Comparison of ENCODE assay signal across 9 cellular contexts in the genomic region with DNA sequence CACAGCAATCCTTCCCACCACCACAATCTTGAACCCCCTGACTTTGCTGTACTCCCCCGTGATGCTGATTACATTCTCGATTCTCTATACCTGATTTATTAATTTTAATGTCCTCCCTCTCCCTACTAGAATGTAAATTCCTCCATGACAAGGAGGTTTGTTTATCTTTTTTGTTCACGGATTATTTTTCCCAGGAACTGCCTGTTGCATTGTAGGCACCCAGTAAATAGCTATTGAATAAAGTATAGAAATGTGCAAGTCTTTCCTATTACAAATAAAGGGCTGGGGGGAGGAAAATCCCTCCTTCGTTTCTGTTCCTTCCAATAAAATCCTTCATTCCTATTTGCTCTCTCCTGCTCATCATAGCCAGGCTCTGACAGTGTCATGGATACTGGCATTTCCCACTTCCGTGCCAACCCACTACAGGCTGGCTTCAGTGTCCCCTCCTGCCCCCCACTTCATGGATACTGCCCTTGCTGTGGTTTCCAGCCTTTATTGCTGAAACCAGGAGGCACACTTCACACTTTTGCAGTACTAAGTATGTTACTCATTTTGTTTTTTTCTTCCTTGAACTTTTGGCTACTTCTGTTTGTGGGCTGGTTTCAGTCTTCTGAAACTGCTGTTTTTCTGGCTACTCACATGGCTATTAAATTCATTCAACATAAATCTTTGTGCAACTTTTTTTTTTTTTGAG. TPM values are rescaled to one million over a fixed set of nuclear protein-coding genes. Genes with fewer than 3 reads are reported as not detected.
DNase-seq lines count a peak whose midpoint lies in the region; ATAC-seq and TF ChIP-seq lines count a peak whose summit lies in the region.
"Had no signal": no experiment of that assay in that cellular context is flagged by ENCODE, and none has a peak within 500 bp of the region (broad histone marks: within the 10 kb centered on the region; RNA-seq: fewer than 3 reads in every experiment).

No MANE protein-coding gene starts in this region.

- H3K27ac Mint-ChIP-seq in activated CD4-positive, alpha-beta T cell treated with anti-CD3 and anti-CD28 coated beads for 36 hours: peak overlapping the region; percentile 40

- peaks cover 34% of the 10 kb centered on the region for H3K4me1 Mint-ChIP-seq in activated CD4-positive, alpha-beta T cell treated with anti-CD3 and anti-CD28 coated beads for 36 hours

- no peaks in the 10 kb centered on the region for H3K27me3 Mint-ChIP-seq in activated CD4-positive, alpha-beta T cell treated with anti-CD3 and anti-CD28 coated beads for 36 hours

- peaks cover 0 to 56% of the 10 kb centered on the region in 2 donors for H3K4me1 ChIP-seq in ascending aorta

- POLR2A ChIA-PET in activated CD4-positive, alpha-beta T cell treated with anti-CD3 and anti-CD28 coated beads for 36 hours (lab: Charles Lee): no interaction called here
- POLR2A ChIA-PET in RWPE1 (lab: Yijun Ruan, JAX; ENCODE audit: low non-redundant PET): no interaction called here

- H3K9me3 Mint-ChIP-seq in activated CD4-positive, alpha-beta T cell treated with anti-CD3 and anti-CD28 coated beads for 36 hours (ENCODE audit: low read depth): no peaks in the 10 kb centered on the region

- no peak for TF ChIP-seq CTCF in ascending aorta (IDR thresholded peaks at IDR 0.05)
- no peak for TF ChIP-seq CTCF in RWPE1 (conservative IDR thresholded peaks at IDR 0.05; ENCODE audit: low read depth)

- ATAC-seq in activated CD4-positive, alpha-beta T cell treated with anti-CD3 and anti-CD28 coated beads for 36 hours: peak; percentile 55
- no peak for ATAC-seq in HG03159 (IDR thresholded peaks at IDR 0.05; ENCODE audit: unreplicated experiment)

- no peaks in the 10 kb centered on the region for H3K9me3 ChIP-seq in ascending aorta

- DNase-seq in activated CD4-positive, alpha-beta T cell treated with anti-CD3 and anti-CD28 coated beads for 36 hours: peak; percentile 10
- DNase-seq in activated CD4-positive, alpha-beta T cell treated with anti-CD3 and anti-CD28 coated beads, Interleukin-2, amount 50 U/mL, for 1 hour: no peak
- DNase-seq in ascending aorta (ENCODE audit: low spot score in 2 of 2) (no peak), left kidney (ENCODE audit: low read depth, low spot score) (peak; percentile 45), substantia nigra (lab: John Stamatoyannopoulos, UW) (peak in 11 of 49 donors; percentile 4 to 40 (median 8)), RWPE1 (ENCODE audit: low spot score) (no peak), GDM1 (lab: John Stamatoyannopoulos, UW) (no peak)
- DNase-seq: stimulated activated CD4-positive, alpha-beta T cell treated with anti-CD3 and anti-CD28 coated beads, Interleukin-4, amount 100 ng/mL, for 1 hour had no signal

- H3K27ac ChIP-seq in ascending aorta (peak overlapping the region; percentile 1 to 6), substantia nigra (ENCODE audit: low read depth, low read length, poor library complexity, severe bottlenecking) (peak overlapping the region; percentile 54), RWPE1 (no peak overlapping the region)

- H3K4me3 ChIP-seq in ascending aorta: no peak overlapping the region

- intact Hi-C loops in activated CD4-positive, alpha-beta T cell treated with anti-CD3 and anti-CD28 coated beads for 36 hours (cut with DNase I, micrococcal nuclease): loop anchor here in 1 of 2 experiments (2.0 kb wide), 1 partner anchor 19 kb away; no protein-coding TSS in a partner anchor
- intact Hi-C loops in ascending aorta (cut with DNase I): no loop called here

- H3K27me3 ChIP-seq in ascending aorta: no peaks in the 10 kb centered on the region

- no peaks in the 10 kb centered on the region for H3K36me3 ChIP-seq in ascending aorta

- no peaks in the 10 kb centered on the region for H3K36me3 Mint-ChIP-seq in activated CD4-positive, alpha-beta T cell treated with anti-CD3 and anti-CD28 coated beads for 36 hours (ENCODE audit: low read depth)

- CTCF ChIA-PET in activated CD4-positive, alpha-beta T cell treated with anti-CD3 and anti-CD28 coated beads for 36 hours (lab: Charles Lee): interaction anchor here (0.7 to 3.5 kb wide), 3 partner anchors 8 to 259 kb away, joined by 3 to 29 read pairs (median 3); a partner anchor contains a TSS
- CTCF ChIA-PET in RWPE1 (lab: Yijun Ruan, JAX): no interaction called here

- no peak overlapping the region for H3K4me3 Mint-ChIP-seq in activated CD4-positive, alpha-beta T cell treated with anti-CD3 and anti-CD28 coated beads for 36 hours

RNA-seq across cellular contexts. Expression of a gene that starts 7.5 kb away (rescaled TPM):
- total RNA-seq in activated CD4-positive, alpha-beta T cell treated with anti-CD3 and anti-CD28 coated beads for 36 hours: 10 to 100 TPM; 12.3 to 13.5 TPM
- total RNA-seq in ascending aorta: 13.4 TPM

Comparison
In these comparisons a context has a peak if more than half of its experiments do, and no peak if none do; other contexts are left out.
1. DNase-seq: peak in activated CD4-positive, alpha-beta T cell treated with anti-CD3 and anti-CD28 coated beads for 36 hours (single experiment) and left kidney (single experiment); none in activated CD4-positive, alpha-beta T cell treated with anti-CD3 and anti-CD28 coated beads, Interleukin-2, amount 50 U/mL, for 1 hour (single experiment), ascending aorta (0 of 2), RWPE1 (single experiment) and GDM1 (single experiment).